21 cellular contexts compared by ENCODE assay signal in the genomic region with DNA sequence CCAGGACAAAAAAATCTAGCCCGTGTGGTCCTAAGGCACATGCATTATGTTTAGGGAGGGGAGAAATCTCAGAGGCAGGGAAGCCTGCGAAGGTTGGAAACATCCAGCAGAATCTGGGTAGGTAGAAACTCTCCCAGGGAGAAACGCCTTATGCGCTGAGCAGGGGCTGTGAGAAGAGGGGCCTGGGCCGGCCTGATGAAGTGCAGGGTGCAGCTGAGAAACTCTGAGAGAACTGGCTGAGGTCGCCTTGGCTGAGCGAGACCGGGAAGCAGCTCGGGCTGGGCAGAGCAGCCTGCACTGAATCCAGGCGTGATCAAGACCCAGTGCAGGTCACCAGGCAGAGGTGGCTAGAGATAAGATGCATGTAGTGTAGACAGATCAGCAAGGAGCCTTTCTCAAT.
"Had no signal": no experiment of that assay in that cellular context is flagged by ENCODE, and none has a peak within 500 bp of the region (broad histone marks: within the 10 kb centered on the region; RNA-seq: fewer than 3 reads in every experiment).

No MANE protein-coding gene starts in this region.

- H3K4me1 ChIP-seq: breast epithelium had no signal

- ATAC-seq: activated CD4-positive, CD25-positive, alpha-beta regulatory T cell treated with anti-CD3 and anti-CD28 coated beads, Interleukin-2, amount 50 U/mL, for 24 hours; activated CD8-positive, alpha-beta T cell treated with anti-CD3 and anti-CD28 coated beads for 36 hours; activated T-cell treated with anti-CD3 and anti-CD28 coated beads, Interleukin-2, amount 50 U/mL, for 72 hours had no signal

- H3K27ac ChIP-seq: breast epithelium, VCaP had no signal

- H3K4me3 ChIP-seq: breast epithelium, MG63 had no signal

- H3K4me2 ChIP-seq: SK-N-SH had no signal

- H3K36me3 ChIP-seq: breast epithelium, MG63 had no signal

- H3K9me3 ChIP-seq: breast epithelium, MG63, SK-N-SH had no signal

- H3K27me3 ChIP-seq: breast epithelium, MG63 had no signal

- DNase-seq: activated CD4-positive, alpha-beta T cell treated with anti-CD3 and anti-CD28 coated beads for 4 hours; activated CD8-positive, alpha-beta memory T cell treated with anti-CD3 and anti-CD28 coated beads, Interleukin-2, amount 50 U/mL, for 4 hours; activated CD8-positive, alpha-beta T cell treated with anti-CD3 and anti-CD28 coated beads for 36 hours; activated naive CD4-positive, alpha-beta T cell treated with anti-CD3 and anti-CD28 coated beads, Interleukin-2, amount 50 U/mL, for 16 hours; activated naive CD8-positive, alpha-beta T cell treated with anti-CD3 and anti-CD28 coated beads, Interleukin-2, amount 10 ng/mL, durations not matched to agents 7 days and 5 days; activated T-cell treated with anti-CD3 and anti-CD28 coated beads, Interleukin-2, amount 50 U/mL, for 72 hours; aorta; MG63; MV-4-11; NCI-H1105; NCI-H1436; NCI-H187; NCI-H2081 treated with DMSO at 0.1 percent for 48 hours; NCI-H446; NCI-H524; NCI-H748 treated with DMSO at 0.1 percent for 48 hours; SK-N-SH; T-helper 1 cell had no signal

- H3K9ac ChIP-seq: SK-N-SH had no signal
